In the genomic region with DNA sequence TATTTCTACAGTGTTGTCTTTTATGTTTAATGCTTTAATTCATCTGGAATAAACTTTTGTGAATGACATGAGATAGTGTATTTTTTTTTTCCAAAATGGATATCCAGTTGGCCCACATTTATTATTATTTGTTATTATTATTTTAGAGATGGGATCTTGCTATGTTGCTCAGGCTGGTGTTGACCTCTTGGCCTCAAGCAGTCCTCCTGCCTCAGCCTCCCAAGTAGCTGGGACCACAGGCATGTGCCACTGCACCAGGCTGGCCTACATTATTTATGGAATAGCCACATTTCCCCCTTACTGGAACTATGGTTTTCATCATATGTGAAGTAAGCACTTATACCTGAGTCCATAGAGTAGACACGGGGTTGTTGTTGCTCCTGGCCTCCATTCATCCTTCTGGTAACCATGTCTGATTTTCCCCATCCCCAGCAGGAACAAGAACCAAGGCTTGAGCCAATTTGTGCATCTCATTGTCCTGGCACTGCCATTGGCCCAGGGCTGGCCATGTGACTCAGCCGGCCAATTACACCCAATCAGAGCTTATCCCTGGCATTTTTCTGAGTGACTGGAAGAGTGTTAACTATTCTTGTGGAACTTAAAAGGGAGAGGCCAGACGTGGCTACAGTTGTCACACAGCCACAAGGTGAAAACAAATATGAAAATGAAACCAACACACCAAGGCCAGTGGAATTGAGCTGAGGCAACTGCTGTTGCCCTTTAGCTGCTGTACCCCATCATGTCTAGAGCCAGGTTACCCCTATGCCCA, we compare ENCODE assay signal across 14 cellular contexts. TPM values are rescaled to one million over a fixed set of nuclear protein-coding genes. Genes with fewer than 3 reads are reported as not detected.
DNase-seq lines count a peak whose midpoint lies in the region; ATAC-seq and TF ChIP-seq lines count a peak whose summit lies in the region.
"Had no signal": no experiment of that assay in that cellular context is flagged by ENCODE, and none has a peak within 500 bp of the region (broad histone marks: within the 10 kb centered on the region; RNA-seq: fewer than 3 reads in every experiment).

No MANE protein-coding gene starts in this region.

- dilution Hi-C loops in mammary epithelial cell (cut with HindIII; ENCODE audit: low sequenced_read_pairs) = no loop called here

- H3K27me3 Mint-ChIP-seq in dendritic cell treated with granulocyte-macrophage colony-stimulating factor and Interleukin-4, amounts not matched to agents 40 ng/mL and 50 ng/mL, for 4 days = peaks cover 3% of the 10 kb centered on the region
- no peaks in the 10 kb centered on the region for H3K27me3 Mint-ChIP-seq in stimulated activated naive CD8-positive, alpha-beta T cell treated with anti-CD3 and anti-CD28 coated beads, Interleukin-15, amount 100 ng/mL, for 72 hours

- in situ Hi-C loops in mammary epithelial cell (cut with MboI; ENCODE audit: low sequenced_read_pairs in 2 of 2) = no loop called here

- intact Hi-C loops in mammary epithelial cell (cut with micrococcal nuclease) = no loop called here
- intact Hi-C loops in breast epithelium (cut with DNase I; ENCODE audit: low total_unique reads) = loop anchor here (10.0 kb wide), 1 partner anchor 615 kb away; no protein-coding TSS in a partner anchor
- intact Hi-C loops in dendritic cell treated with granulocyte-macrophage colony-stimulating factor and Interleukin-4, amounts not matched to agents 40 ng/mL and 50 ng/mL, for 4 days (cut with micrococcal nuclease) = no loop called here

- H3K36me3 ChIP-seq in mammary epithelial cell (ENCODE audit: insufficient read depth, low read length) = no peaks in the 10 kb centered on the region
- H3K36me3 ChIP-seq in breast epithelium = no peaks in the 10 kb centered on the region
- H3K36me3 ChIP-seq: BLaER1 treated with 17β-estradiol and CSF1 and Interleukin-3, amounts not matched to agents 10 nM and 100 nM; lower lobe of right lung had no signal

- peaks cover 48% of the 10 kb centered on the region for H3K4me1 Mint-ChIP-seq in dendritic cell treated with granulocyte-macrophage colony-stimulating factor and Interleukin-4, amounts not matched to agents 40 ng/mL and 50 ng/mL, for 4 days (ENCODE audit: low read depth)
- peaks cover 53% of the 10 kb centered on the region for H3K4me1 Mint-ChIP-seq in stimulated activated naive CD8-positive, alpha-beta T cell treated with anti-CD3 and anti-CD28 coated beads, Interleukin-15, amount 100 ng/mL, for 72 hours

- H3K9me3 Mint-ChIP-seq in dendritic cell treated with granulocyte-macrophage colony-stimulating factor and Interleukin-4, amounts not matched to agents 40 ng/mL and 50 ng/mL, for 4 days = no peaks in the 10 kb centered on the region
- H3K9me3 Mint-ChIP-seq in stimulated activated naive CD8-positive, alpha-beta T cell treated with anti-CD3 and anti-CD28 coated beads, Interleukin-15, amount 100 ng/mL, for 72 hours = no peaks in the 10 kb centered on the region

- ATAC-seq in stimulated activated naive CD8-positive, alpha-beta T cell treated with anti-CD3 and anti-CD28 coated beads, Interleukin-15, amount 100 ng/mL, for 72 hours = peak; percentile 36
- ATAC-seq in GM18909 (IDR thresholded peaks at IDR 0.05; ENCODE audit: poor library complexity, unreplicated experiment) = no peak

- peak overlapping the region; percentile 31 for H3K27ac ChIP-seq in mammary epithelial cell (ENCODE audit: insufficient read depth, low read depth, low read length)
- no peak overlapping the region for H3K27ac ChIP-seq in breast epithelium
- H3K27ac ChIP-seq: BLaER1 treated with 17β-estradiol and CSF1 and Interleukin-3, amounts not matched to agents 10 nM and 100 nM; lower lobe of right lung had no signal

- no peak for TF ChIP-seq CTCF in mammary epithelial cell (conservative IDR thresholded peaks at IDR 0.05 in 1 of 2, IDR thresholded peaks at IDR 0.05 in 1 of 2; ENCODE audit: extremely low read depth in 1 of 2, insufficient read depth in 1 of 2, low read depth in 1 of 2, low read length in 2 of 2)
- no peak for TF ChIP-seq CTCF in breast epithelium (IDR thresholded peaks at IDR 0.05)

- TF ChIP-seq POLR2A in breast epithelium (IDR thresholded peaks at IDR 0.05) = no peak

- no TSS peak for BruUV-seq in mammary epithelial cell (replicated peaks; lab: Mats Ljungman, UMichigan)

- no peak overlapping the region for H3K4me3 Mint-ChIP-seq in dendritic cell treated with granulocyte-macrophage colony-stimulating factor and Interleukin-4, amounts not matched to agents 40 ng/mL and 50 ng/mL, for 4 days
- peak overlapping the region; percentile 71 to 83 for H3K4me3 Mint-ChIP-seq in stimulated activated naive CD8-positive, alpha-beta T cell treated with anti-CD3 and anti-CD28 coated beads, Interleukin-15, amount 100 ng/mL, for 72 hours

- CTCF ChIA-PET in mammary epithelial cell (lab: Charles Lee; ENCODE audit: low non-redundant PET) = no interaction called here

- H2AFZ ChIP-seq in mammary epithelial cell (ENCODE audit: low read depth, low read length) = no peak overlapping the region

- H4K20me1 ChIP-seq in mammary epithelial cell (ENCODE audit: insufficient read depth, low read length) = no peaks in the 10 kb centered on the region

- no peak for DNase-seq in mammary epithelial cell
- no peak for DNase-seq in breast epithelium (ENCODE audit: low spot score in 2 of 2)
- peak; percentile 88 for DNase-seq in OCI-M1 (lab: John Stamatoyannopoulos, UW)
- peak; percentile 30 to 53 for DNase-seq in stimulated activated naive CD8-positive, alpha-beta T cell treated with anti-CD3 and anti-CD28 coated beads, Interleukin-15, amount 100 ng/mL, for 72 hours
- DNase-seq in NCI-H1105 (lab: John Stamatoyannopoulos, UW) = no peak
- DNase-seq in SKM-1 (lab: John Stamatoyannopoulos, UW; ENCODE audit: unreplicated experiment) = no peak
- DNase-seq: lower lobe of right lung, NCI-H1092 treated with DMSO at 0.1 percent for 48 hours, retina had no signal

- H3K9ac ChIP-seq in mammary epithelial cell (ENCODE audit: insufficient read depth, low read length) = no peak overlapping the region
- H3K9ac ChIP-seq: BLaER1 treated with 17β-estradiol and CSF1 and Interleukin-3, amounts not matched to agents 10 nM and 100 nM had no signal

- H3K27me3 ChIP-seq in mammary epithelial cell (ENCODE audit: insufficient read depth, low read length) (peaks cover 3% of the 10 kb centered on the region), breast epithelium (no peaks in the 10 kb centered on the region)
- H3K27me3 ChIP-seq: BLaER1 treated with 17β-estradiol and CSF1 and Interleukin-3, amounts not matched to agents 10 nM and 100 nM had no signal

- H3K4me1 ChIP-seq in mammary epithelial cell (ENCODE audit: insufficient read depth, low read length) (peaks cover 34% of the 10 kb centered on the region), breast epithelium (no peaks in the 10 kb centered on the region)

- H3K9me3 ChIP-seq in mammary epithelial cell (replicated peaks; ENCODE audit: insufficient read depth, low read length) (no peaks in the 10 kb centered on the region), breast epithelium (no peaks in the 10 kb centered on the region)
- H3K9me3 ChIP-seq: BLaER1 treated with 17β-estradiol and CSF1 and Interleukin-3, amounts not matched to agents 10 nM and 100 nM; lower lobe of right lung had no signal

- H3K4me3 ChIP-seq in mammary epithelial cell (replicated peaks in 1 of 3; ENCODE audit: insufficient read depth in 1 of 3, low read depth in 2 of 3, low read length in 3 of 3) (no peak overlapping the region), breast epithelium (no peak overlapping the region)
- H3K4me3 ChIP-seq: BLaER1 treated with 17β-estradiol and CSF1 and Interleukin-3, amounts not matched to agents 10 nM and 100 nM; lower lobe of right lung had no signal

- no peaks in the 10 kb centered on the region for H3K36me3 Mint-ChIP-seq in dendritic cell treated with granulocyte-macrophage colony-stimulating factor and Interleukin-4, amounts not matched to agents 40 ng/mL and 50 ng/mL, for 4 days (ENCODE audit: low read depth)

- H3K79me2 ChIP-seq in mammary epithelial cell (ENCODE audit: insufficient read depth, low read length) = no peaks in the 10 kb centered on the region

- 98% methylated on average over 3 of the region's 3 CpGs for WGBS in mammary epithelial cell (ENCODE audit: low coverage, missing lambda C conversion rate)

- no peak overlapping the region for H3K4me2 ChIP-seq in mammary epithelial cell (ENCODE audit: insufficient read depth, low read depth, low read length)

- peak overlapping the region; percentile 14 for H3K27ac Mint-ChIP-seq in dendritic cell treated with granulocyte-macrophage colony-stimulating factor and Interleukin-4, amounts not matched to agents 40 ng/mL and 50 ng/mL, for 4 days
- H3K27ac Mint-ChIP-seq in stimulated activated naive CD8-positive, alpha-beta T cell treated with anti-CD3 and anti-CD28 coated beads, Interleukin-15, amount 100 ng/mL, for 72 hours = peak overlapping the region; percentile 72 to 81

RNA-seq across cellular contexts. Expression of a gene that starts 23.1 kb away (rescaled TPM):
- total RNA-seq in mammary epithelial cell (not detected), breast epithelium (1 to 10 TPM; 2.2 to 4.3 (median 2.2) TPM)
- 0.07 TPM for polyA plus RNA-seq in mammary epithelial cell
- not detected for polyA minus RNA-seq in mammary epithelial cell
- total RNA-seq: chondrocyte, foreskin keratinocyte had no signal
- polyA plus RNA-seq: foreskin keratinocyte had no signal

Comparison
In these comparisons a context has a peak if more than half of its experiments do, and no peak if none do; other contexts are left out.
1. DNase-seq: peak in OCI-M1 (single experiment) and stimulated activated naive CD8-positive, alpha-beta T cell treated with anti-CD3 and anti-CD28 coated beads, Interleukin-15, amount 100 ng/mL, for 72 hours (2 of 2); none in mammary epithelial cell (single experiment), breast epithelium (0 of 2), NCI-H1105 (single experiment) and SKM-1 (single experiment).